Comparison of ENCODE assay signal across 33 cellular contexts in genomic region chr1:157021688-157022087, GRCh38. TPM values are rescaled to one million over a fixed set of nuclear protein-coding genes. Genes with fewer than 3 reads are reported as not detected.
DNase-seq lines count a peak whose midpoint lies in the region; ATAC-seq, FAIRE-seq and TF ChIP-seq lines count a peak whose summit lies in the region.
"Had no signal": no experiment of that assay in that cellular context is flagged by ENCODE, and none has a peak within 500 bp of the region (broad histone marks: within the 10 kb centered on the region; RNA-seq: fewer than 3 reads in every experiment).

No MANE protein-coding gene starts in this region.

- TF ChIP-seq POLR2A in K562 (conservative IDR thresholded peaks at IDR 0.05), result no peak

- no peak overlapping the region for H2AFZ ChIP-seq in K562 (ENCODE audit: low read depth, low read length)

- H3K36me3 ChIP-seq in HEK293 (ENCODE audit: control insufficient read depth in 2 of 2, insufficient read depth in 1 of 2, low read length in 2 of 2) (no peaks in the 10 kb centered on the region), K562 (ENCODE audit: control insufficient read depth, insufficient read depth, low read length) (no peaks in the 10 kb centered on the region)

- H3K27me3 ChIP-seq in K562 (ENCODE audit: control insufficient read depth in 2 of 2, insufficient read depth in 2 of 2, low read length in 2 of 2), result no peaks in the 10 kb centered on the region
- peaks cover 12% of the 10 kb centered on the region for H3K27me3 ChIP-seq in CD4-positive, alpha-beta T cell (ENCODE audit: control insufficient read depth, insufficient read depth, low read length)
- H3K27me3 ChIP-seq: BE2C; BLaER1; BLaER1 treated with 17β-estradiol and CSF1 and Interleukin-3, amounts not matched to agents 10 nM and 100 nM had no signal

- H3K27ac Mint-ChIP-seq in CD4-positive, alpha-beta T cell, result no peak overlapping the region
- H3K27ac Mint-ChIP-seq: B cell; CD14-positive monocyte; CD4-positive, alpha-beta memory T cell; CD4-positive, CD25-positive, alpha-beta regulatory T cell; CD8-positive, alpha-beta memory T cell; CD8-positive, alpha-beta T cell had no signal

- H3K4me3 ChIP-seq in HEK293 (ENCODE audit: low read depth, low read length), result no peak overlapping the region
- H3K4me3 ChIP-seq in K562, result no peak overlapping the region
- H3K4me3 ChIP-seq: A549, BLaER1 had no signal

- no peaks in the 10 kb centered on the region for H3K79me2 ChIP-seq in K562 (ENCODE audit: control insufficient read depth, insufficient read depth, low read length)

- H3K9me3 Mint-ChIP-seq in CD4-positive, alpha-beta T cell, result peaks cover 14% of the 10 kb centered on the region

- H3K9me1 ChIP-seq in K562 (ENCODE audit: control insufficient read depth, insufficient read depth, low read length), result no peaks in the 10 kb centered on the region

- no peak overlapping the region for H3K4me3 Mint-ChIP-seq in CD4-positive, alpha-beta T cell
- H3K4me3 Mint-ChIP-seq: B cell; CD14-positive monocyte; CD4-positive, alpha-beta memory T cell; CD4-positive, CD25-positive, alpha-beta regulatory T cell; CD8-positive, alpha-beta memory T cell; CD8-positive, alpha-beta T cell had no signal

- in situ Hi-C loops in K562 (cut with MboI), result no loop called here

- TF ChIP-seq RAD21 in K562 (CRISPR knock-in tag; conservative IDR thresholded peaks at IDR 0.05 in 1 of 2, IDR thresholded peaks at IDR 0.05 in 1 of 2), result no peak

- no peak overlapping the region for H3K9ac ChIP-seq in K562 (ENCODE audit: insufficient read depth in 1 of 2, low read depth in 2 of 2, low read length in 2 of 2)
- H3K9ac ChIP-seq: BLaER1; BLaER1 treated with 17β-estradiol and CSF1 and Interleukin-3, amounts not matched to agents 10 nM and 100 nM had no signal

- H3K9me3 ChIP-seq in HEK293 (ENCODE audit: control insufficient read depth, insufficient read depth, low read depth, low read length), result no peaks in the 10 kb centered on the region
- peaks cover 12% of the 10 kb centered on the region for H3K9me3 ChIP-seq in K562 (replicated peaks; ENCODE audit: control insufficient read depth, insufficient read depth, low read depth, low read length)
- peaks cover 17% of the 10 kb centered on the region for H3K9me3 ChIP-seq in CD4-positive, alpha-beta T cell (ENCODE audit: control insufficient read depth, low read length)

- H3K4me1 ChIP-seq in HEK293 (ENCODE audit: control insufficient read depth, insufficient read depth, low read length) (peaks cover 2% of the 10 kb centered on the region; the same call in 1 of the 2 replicates), K562 (replicated peaks in 1 of 2; ENCODE audit: control insufficient read depth in 2 of 2, insufficient read depth in 2 of 2, low read length in 2 of 2) (no peaks in the 10 kb centered on the region)
- H3K4me1 ChIP-seq: A549, Caco-2 had no signal

- no TSS peak for BruUV-seq in K562 (replicated peaks; lab: Mats Ljungman, UMichigan)

- DNase-seq in D721Med (ENCODE audit: insufficient read length, low spot score) (no peak), K562 (ENCODE audit: extremely low read depth in 1 of 4, low spot score in 3 of 4) (no peak), DMS53 (lab: John Stamatoyannopoulos, UW) (no peak)
- no peak for DNase-seq in CD4-positive, alpha-beta T cell
- DNase-seq: 8988T; ACHN; AML-193; BE2C; C1 segment of cervical spinal cord; Caco-2; Calu3; CD4-positive, alpha-beta memory T cell; CD4-positive, CD25-positive, alpha-beta regulatory T cell; CD8-positive, alpha-beta memory T cell; CD8-positive, alpha-beta T cell; COR-L47; DMS 273 treated with DMSO at 0.1 percent for 48 hours; DMS153; DMS79; DMS79 treated with DMSO at 0.1 percent for 48 hours; DND-41; EL had no signal

- POLR2A ChIA-PET in HEK293 (lab: Yijun Ruan, JAX), result no interaction called here
- POLR2A ChIA-PET in K562 (lab: Yijun Ruan, JAX), result no interaction called here
- POLR2A ChIA-PET in CD4-positive, alpha-beta T cell (lab: Charles Lee), result no interaction called here

- 29% methylated on average over 1 of the region's 1 CpG for WGBS in K562 (ENCODE audit: insufficient coverage, low coverage, missing lambda C conversion rate)

- FAIRE-seq in D721Med (lab: Jason Lieb, UNC) (peak; percentile 46), K562 (lab: Jason Lieb, UNC) (no peak)
- FAIRE-seq: A204.1, A549, G401.6 had no signal

- no peak for TF ChIP-seq EP300 in K562 (IDR thresholded peaks at IDR 0.05; ENCODE audit: low read length)

- H3K27me3 Mint-ChIP-seq in CD4-positive, alpha-beta T cell, result peaks cover 62% of the 10 kb centered on the region

- ATAC-seq in K562 (no peak), HG03139 (IDR thresholded peaks at IDR 0.05; ENCODE audit: unreplicated experiment) (no peak)
- ATAC-seq in CD4-positive, alpha-beta T cell (ENCODE audit: poor library complexity), result no peak
- ATAC-seq: A549; CD8-positive, alpha-beta T cell had no signal

- no peak overlapping the region for H3K4me2 ChIP-seq in K562 (ENCODE audit: insufficient read depth, low read length)
- H3K4me2 ChIP-seq: A549; BLaER1 treated with 17β-estradiol and CSF1 and Interleukin-3, amounts not matched to agents 10 nM and 100 nM had no signal

- CTCF ChIA-PET in HEK293 (lab: Yijun Ruan, JAX) (no interaction called here), K562 (lab: Yijun Ruan, JAX; ENCODE audit: low intra/inter-chr PET ratio) (no interaction called here)
- CTCF ChIA-PET in CD4-positive, alpha-beta T cell (lab: Charles Lee), result no interaction called here

- no peak overlapping the region for H3K27ac ChIP-seq in HEK293 (ENCODE audit: extremely low read depth, low read depth, low read length)
- no peak overlapping the region for H3K27ac ChIP-seq in K562 (ENCODE audit: extremely low read depth, low read depth, low read length)
- no peak overlapping the region for H3K27ac ChIP-seq in CD4-positive, alpha-beta T cell (ENCODE audit: low read depth, low read length)
- H3K27ac ChIP-seq: 22Rv1; A549; BLaER1; BLaER1 treated with 17β-estradiol and CSF1 and Interleukin-3, amounts not matched to agents 10 nM and 100 nM; C4-2B had no signal

- intact Hi-C loops in K562 (cut with micrococcal nuclease), result no loop called here
- intact Hi-C loops in CD4-positive, alpha-beta T cell (cut with DNase I, micrococcal nuclease), result no loop called here

- no peaks in the 10 kb centered on the region for H4K20me1 ChIP-seq in K562 (replicated peaks; ENCODE audit: control insufficient read depth, insufficient read depth, low read length)

- H3K4me1 Mint-ChIP-seq in CD4-positive, alpha-beta T cell (ENCODE audit: low read depth), result no peaks in the 10 kb centered on the region
- H3K4me1 Mint-ChIP-seq: B cell; CD4-positive, alpha-beta memory T cell; CD4-positive, CD25-positive, alpha-beta regulatory T cell; CD8-positive, alpha-beta memory T cell had no signal

- H3K36me3 Mint-ChIP-seq in CD4-positive, alpha-beta T cell (ENCODE audit: low read depth), result peaks cover 4% of the 10 kb centered on the region
- H3K36me3 Mint-ChIP-seq: CD4-positive, CD25-positive, alpha-beta regulatory T cell; CD8-positive, alpha-beta T cell had no signal

- TF ChIP-seq CTCF in D721Med (IDR thresholded peaks at IDR 0.05; ENCODE audit: insufficient read depth, missing control alignments) (no peak), HEK293 (tag by site-specific recombination; IDR thresholded peaks at IDR 0.05) (no peak), K562 (IDR thresholded peaks at IDR 0.05 in 2 of 3, conservative IDR thresholded peaks at IDR 0.05 in 1 of 3; ENCODE audit: insufficient read depth in 2 of 3, low read depth in 1 of 3, low read length in 3 of 3) (no peak)
- no peak for TF ChIP-seq CTCF in CD4-positive, alpha-beta T cell (IDR thresholded peaks at IDR 0.05)

TF ChIP-seq in HEK293, 187 proteins besides CTCF, POLR2A, EP300 and RAD21 (continues in another document):
- peak; percentile 54 for TF ChIP-seq SETDB1 (IDR thresholded peaks at IDR 0.05; ENCODE audit: insufficient read length, low read length)
- no peak for TF ChIP-seq KLF10 (tag by site-specific recombination; IDR thresholded peaks at IDR 0.05)
- no peak for TF ChIP-seq ZNF473 (tag by site-specific recombination; IDR thresholded peaks at IDR 0.05)

TF ChIP-seq in K562, 482 proteins besides CTCF, POLR2A, EP300 and RAD21 (continues in another document):
- TF ChIP-seq STAG1 (CRISPR knock-in tag; IDR thresholded peaks at IDR 0.05; ENCODE audit: borderline replicate concordance), result no peak

RNA-seq across cellular contexts. Expression of gene ARHGEF11, which starts 23.9 kb away (rescaled TPM):
- total RNA-seq in K562 (2011; cell fraction: chromatin; rRNA removed; ENCODE audit: low replicate concordance), result 48.2 and 93.0 TPM in 2 replicates
- total RNA-seq in K562 (2011; cell fraction: nucleolus; rRNA removed), result 39.5 and 40.2 TPM in 2 replicates
- 36.0 and 45.0 TPM in 2 replicates for total RNA-seq in K562 (2011; cell fraction: nucleoplasm; rRNA removed)
- total RNA-seq in K562 (2014; rRNA removed) (10.2 and 11.1 TPM in 2 replicates), K562 (2014; rRNA removed; fragmentation: Illumina TruSeq; extraction: Trizol) (6.7 and 7.0 TPM in 2 replicates), K562 (2015; rRNA removed; fragmentation: Illumina TruSeq; extraction: Trizol) (10.3 and 13.0 TPM in 2 replicates), K562 (2021) (13.2 and 15.5 TPM in 2 replicates)
- polyA plus RNA-seq in K562 (2011; rRNA removed) (7.2 and 12.1 TPM in 2 replicates), K562 (2014; fragmentation: Illumina TruSeq; extraction: Trizol) (9.6 TPM in 2 replicates), K562 (2014; fragmentation: Nextera tagmentation; extraction: Ambion mirVana) (under 1 TPM; 0.14 to 0.48 TPM), K562 (2014; rRNA removed) (8.2 and 9.0 TPM in 2 replicates)
- polyA plus RNA-seq in K562 (2011; cell fraction: cytosol; rRNA removed), result 5.2 and 8.3 TPM in 2 replicates
- polyA plus RNA-seq in K562 (2011; cell fraction: nucleus; rRNA removed), result 49.1 and 62.1 TPM in 2 replicates
- polyA plus RNA-seq in K562 (2012), result 9.2 and 16.7 TPM in 2 replicates
- polyA minus RNA-seq in K562 (2011; rRNA and poly(A)+ RNA removed), result 10.2 and 12.3 TPM in 2 replicates
- polyA minus RNA-seq in K562 (2011; cell fraction: cytosol; rRNA and poly(A)+ RNA removed), result 8.0 and 11.0 TPM in 2 replicates
- 25.3 and 34.3 TPM in 2 replicates for polyA minus RNA-seq in K562 (2011; cell fraction: nucleus; rRNA and poly(A)+ RNA removed)
- total RNA-seq in CD4-positive, alpha-beta T cell, result 10 to 100 TPM; 13.7 to 13.9 TPM
